10 cellular contexts compared by ENCODE assay signal in genomic region chr7:140404565-140405080, GRCh38. TPM values are rescaled to one million over a fixed set of nuclear protein-coding genes. Genes with fewer than 3 reads are reported as not detected.
DNase-seq lines count a peak whose midpoint lies in the region; ATAC-seq lines count a peak whose summit lies in the region.
"Had no signal": no experiment of that assay in that cellular context is flagged by ENCODE, and none has a peak within 500 bp of the region (broad histone marks: within the 10 kb centered on the region; RNA-seq: fewer than 3 reads in every experiment).

No MANE protein-coding gene starts in this region.

- peaks cover 6% of the 10 kb centered on the region for H3K36me3 Mint-ChIP-seq in activated CD4-positive, alpha-beta T cell treated with anti-CD3 and anti-CD28 coated beads, Interleukin-2, amount 10 ng/mL, durations not matched to agents 7 days and 5 days (ENCODE audit: low read depth)
- H3K36me3 Mint-ChIP-seq in T-cell = peaks cover 13% of the 10 kb centered on the region

- H3K27me3 Mint-ChIP-seq in activated CD4-positive, alpha-beta T cell treated with anti-CD3 and anti-CD28 coated beads, Interleukin-2, amount 10 ng/mL, durations not matched to agents 7 days and 5 days = no peaks in the 10 kb centered on the region
- no peaks in the 10 kb centered on the region for H3K27me3 Mint-ChIP-seq in T-cell
- H3K27me3 Mint-ChIP-seq in stimulated activated naive CD8-positive, alpha-beta T cell treated with anti-CD3 and anti-CD28 coated beads, Interleukin-15, amount 100 ng/mL, for 72 hours = no peaks in the 10 kb centered on the region

- DNase-seq in activated CD4-positive, alpha-beta T cell treated with anti-CD3 and anti-CD28 coated beads, Interleukin-2, amount 10 ng/mL, durations not matched to agents 7 days and 5 days = no peak
- DNase-seq in activated CD4-positive, alpha-beta T cell treated with anti-CD3 and anti-CD28 coated beads for 4 hours = no peak
- DNase-seq in T-cell = no peak
- no peak for DNase-seq in iPS DF 6.9 (ENCODE audit: low read depth, low spot score)
- DNase-seq in stimulated activated naive CD8-positive, alpha-beta T cell treated with anti-CD3 and anti-CD28 coated beads, Interleukin-15, amount 100 ng/mL, for 72 hours = no peak
- DNase-seq in stimulated activated CD4-positive, alpha-beta T cell treated with anti-CD3 and anti-CD28 coated beads, Interleukin-4, amount 100 ng/mL, for 4 hours = no peak
- no peak for DNase-seq in hepatic stellate cell (ENCODE audit: low spot score)

- no peaks in the 10 kb centered on the region for H3K9me3 Mint-ChIP-seq in activated CD4-positive, alpha-beta T cell treated with anti-CD3 and anti-CD28 coated beads, Interleukin-2, amount 10 ng/mL, durations not matched to agents 7 days and 5 days
- H3K9me3 Mint-ChIP-seq in T-cell = no peaks in the 10 kb centered on the region
- H3K9me3 Mint-ChIP-seq in stimulated activated naive CD8-positive, alpha-beta T cell treated with anti-CD3 and anti-CD28 coated beads, Interleukin-15, amount 100 ng/mL, for 72 hours = no peaks in the 10 kb centered on the region

- H3K4me1 Mint-ChIP-seq in activated CD4-positive, alpha-beta T cell treated with anti-CD3 and anti-CD28 coated beads, Interleukin-2, amount 10 ng/mL, durations not matched to agents 7 days and 5 days = peaks cover 39% of the 10 kb centered on the region
- peaks cover 27 to 29% (median 28%) of the 10 kb centered on the region in 3 donors for H3K4me1 Mint-ChIP-seq in T-cell
- H3K4me1 Mint-ChIP-seq in stimulated activated naive CD8-positive, alpha-beta T cell treated with anti-CD3 and anti-CD28 coated beads, Interleukin-15, amount 100 ng/mL, for 72 hours = peaks cover 40% of the 10 kb centered on the region

- POLR2A ChIA-PET in activated CD4-positive, alpha-beta T cell treated with anti-CD3 and anti-CD28 coated beads, Interleukin-2, amount 10 ng/mL, durations not matched to agents 7 days and 5 days (lab: Charles Lee) = no interaction called here
- POLR2A ChIA-PET in T-cell (lab: Charles Lee) = no interaction called here

- ATAC-seq in T-cell (replicated peaks in 1 of 4) (no peak), GM18868 (IDR thresholded peaks at IDR 0.05; ENCODE audit: unreplicated experiment) (no peak)
- peak; percentile 6 for ATAC-seq in stimulated activated naive CD8-positive, alpha-beta T cell treated with anti-CD3 and anti-CD28 coated beads, Interleukin-15, amount 100 ng/mL, for 72 hours
- ATAC-seq: sciatic nerve had no signal

- no peak overlapping the region for H3K27ac ChIP-seq in iPS DF 6.9 (ENCODE audit: low read length)

- H3K9me3 ChIP-seq in iPS DF 6.9 (ENCODE audit: control insufficient read depth, insufficient read depth, low read length) = no peaks in the 10 kb centered on the region

- H3K27me3 ChIP-seq in iPS DF 6.9 (ENCODE audit: control insufficient read depth, insufficient read depth, low read length) = no peaks in the 10 kb centered on the region

- H3K27ac Mint-ChIP-seq in activated CD4-positive, alpha-beta T cell treated with anti-CD3 and anti-CD28 coated beads, Interleukin-2, amount 10 ng/mL, durations not matched to agents 7 days and 5 days = peak overlapping the region; percentile 98
- H3K27ac Mint-ChIP-seq in T-cell = peak overlapping the region; percentile 98
- peak overlapping the region; percentile 96 to 98 for H3K27ac Mint-ChIP-seq in stimulated activated naive CD8-positive, alpha-beta T cell treated with anti-CD3 and anti-CD28 coated beads, Interleukin-15, amount 100 ng/mL, for 72 hours

- WGBS in iPS DF 6.9 (ENCODE audit: insufficient coverage, insufficient read length) = no CpG with 5 or more reads among the region's 3 CpGs

- CTCF ChIA-PET in activated CD4-positive, alpha-beta T cell treated with anti-CD3 and anti-CD28 coated beads, Interleukin-2, amount 10 ng/mL, durations not matched to agents 7 days and 5 days (lab: Charles Lee) = interaction anchor here (0.5 kb wide), 1 partner anchor 544 kb away, joined by 3 read pairs; no protein-coding TSS in a partner anchor
- CTCF ChIA-PET in T-cell (lab: Charles Lee) = no interaction called here

- no peaks in the 10 kb centered on the region for H3K4me1 ChIP-seq in iPS DF 6.9 (ENCODE audit: control insufficient read depth, insufficient read depth, low read length)

- peak overlapping the region; percentile 59; the same call in 1 of the 2 replicates for H3K4me3 ChIP-seq in iPS DF 6.9 (ENCODE audit: low read length)

- no peaks in the 10 kb centered on the region for H3K36me3 ChIP-seq in iPS DF 6.9 (ENCODE audit: control insufficient read depth, insufficient read depth, low read length)

- peak overlapping the region; percentile 92 for H3K4me3 Mint-ChIP-seq in activated CD4-positive, alpha-beta T cell treated with anti-CD3 and anti-CD28 coated beads, Interleukin-2, amount 10 ng/mL, durations not matched to agents 7 days and 5 days
- H3K4me3 Mint-ChIP-seq in T-cell = peak overlapping the region; percentile 93 to 100 (median 96)
- peak overlapping the region; percentile 94 to 99 for H3K4me3 Mint-ChIP-seq in stimulated activated naive CD8-positive, alpha-beta T cell treated with anti-CD3 and anti-CD28 coated beads, Interleukin-15, amount 100 ng/mL, for 72 hours

RNA-seq across cellular contexts. Expression of gene RAB19, which starts 0.8 kb away (rescaled TPM):
- total RNA-seq in activated CD4-positive, alpha-beta T cell treated with anti-CD3 and anti-CD28 coated beads, Interleukin-2, amount 10 ng/mL, durations not matched to agents 7 days and 5 days = 1 to 10 TPM; 6.9 to 7.2 TPM
- total RNA-seq in T-cell = 1 to 10 TPM; 4.3 to 8.9 (median 5.6) TPM
- total RNA-seq: sciatic nerve, temporal lobe had no signal

RNA-seq across cellular contexts. Expression of gene SLC37A3, which starts 6.3 kb away (rescaled TPM):
- 10 to 100 TPM; 24.9 to 28.5 TPM for total RNA-seq in activated CD4-positive, alpha-beta T cell treated with anti-CD3 and anti-CD28 coated beads, Interleukin-2, amount 10 ng/mL, durations not matched to agents 7 days and 5 days
- total RNA-seq in T-cell = 10 to 100 TPM; 23.2 to 50.5 (median 38.1) TPM
